Comparison of ENCODE assay signal across 1 cellular context in the genomic region with DNA sequence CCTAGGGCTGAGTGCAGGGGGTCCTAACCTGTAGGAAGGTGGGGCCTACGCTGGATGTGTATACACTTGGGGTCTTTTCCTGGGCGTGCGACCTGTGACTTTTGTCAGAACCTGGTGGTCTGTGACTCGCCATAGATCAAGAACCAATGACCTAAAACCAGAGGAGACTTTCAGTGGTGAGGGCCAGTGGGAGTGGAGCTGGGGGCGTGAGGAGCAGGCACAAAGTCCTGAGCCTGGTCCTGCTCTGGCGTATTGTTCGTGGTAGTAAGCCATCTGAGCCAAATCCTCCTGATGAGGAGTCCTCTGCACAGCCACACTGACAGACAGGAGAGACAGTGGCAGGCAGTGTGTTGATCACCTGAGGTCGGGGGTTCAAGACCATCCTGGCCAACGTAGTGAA.
TF ChIP-seq lines count a peak whose summit lies in the region.

No MANE protein-coding gene starts in this region.

TF ChIP-seq in IMR-90, 13 proteins besides CTCF, POLR2A, EP300 and RAD21 (continued from another document):
- TF ChIP-seq FOS (IDR thresholded peaks at IDR 0.05; ENCODE audit: low read depth, low read length), result no peak
- no peak for TF ChIP-seq ELK1 (IDR thresholded peaks at IDR 0.05; ENCODE audit: borderline replicate concordance, low read depth, low read length)
- no peak for TF ChIP-seq MXI1 (IDR thresholded peaks at IDR 0.05; ENCODE audit: borderline replicate concordance, low read depth, low read length)
- TF ChIP-seq RCOR1 (IDR thresholded peaks at IDR 0.05; ENCODE audit: insufficient replicate concordance, low read length), result no peak
- no peak for TF ChIP-seq USF2 (IDR thresholded peaks at IDR 0.05; ENCODE audit: low read depth, low read length)
- TF ChIP-seq CEBPB (IDR thresholded peaks at IDR 0.05; ENCODE audit: low read depth, low read length), result no peak
- TF ChIP-seq SMC3 (IDR thresholded peaks at IDR 0.05; ENCODE audit: low read depth, low read length), result no peak
- no peak for TF ChIP-seq CHD1 (IDR thresholded peaks at IDR 0.05; ENCODE audit: low read depth, low read length)
- TF ChIP-seq MAZ (IDR thresholded peaks at IDR 0.05; ENCODE audit: borderline replicate concordance, low read depth, low read length), result no peak
- no peak for TF ChIP-seq BHLHE40 (IDR thresholded peaks at IDR 0.05; ENCODE audit: low read depth, low read length)
- TF ChIP-seq RFX5 (IDR thresholded peaks at IDR 0.05; ENCODE audit: low read depth, low read length), result no peak
